25 cellular contexts compared by ENCODE assay signal in genomic region chr12:63889721-63890509, GRCh38. TPM values are rescaled to one million over a fixed set of nuclear protein-coding genes. Genes with fewer than 3 reads are reported as not detected.
DNase-seq lines count a peak whose midpoint lies in the region; ATAC-seq, FAIRE-seq and TF ChIP-seq lines count a peak whose summit lies in the region.
"Had no signal": no experiment of that assay in that cellular context is flagged by ENCODE, and none has a peak within 500 bp of the region (broad histone marks: within the 10 kb centered on the region; RNA-seq: fewer than 3 reads in every experiment).

No MANE protein-coding gene starts in this region.

- ATAC-seq in HG03457 (IDR thresholded peaks at IDR 0.05; ENCODE audit: unreplicated experiment), result no peak
- ATAC-seq in activated CD4-positive, alpha-beta T cell treated with anti-CD3 and anti-CD28 coated beads for 36 hours, result no peak
- ATAC-seq in GM18861 (IDR thresholded peaks at IDR 0.05; ENCODE audit: unreplicated experiment), result no peak
- ATAC-seq: gastrocnemius medialis had no signal

- no peaks in the 10 kb centered on the region for H3K9me2 ChIP-seq in hepatocyte (replicated peaks; ENCODE audit: insufficient read depth)

- intact Hi-C loops in Caco-2 (cut with micrococcal nuclease; ENCODE audit: unreplicated experiment), result loop anchor here (1.0 to 2.0 kb wide), 4 partner anchors 28 to 45 kb away; partner anchors contain the start of gene SRGAP1
- intact Hi-C loops in activated CD4-positive, alpha-beta T cell treated with anti-CD3 and anti-CD28 coated beads for 36 hours (cut with DNase I, micrococcal nuclease), result no loop called here

- H3K4me2 ChIP-seq in hepatocyte (no peak overlapping the region), osteoblast (ENCODE audit: insufficient read depth, low read length) (peak overlapping the region; percentile 28)

- H3K4me3 ChIP-seq in Caco-2 (ENCODE audit: low read depth, low read length) (no peak overlapping the region), hepatocyte (no peak overlapping the region), osteoblast (ENCODE audit: insufficient read depth, low read length) (no peak overlapping the region)
- H3K4me3 ChIP-seq: colonic mucosa, esophagus squamous epithelium, gastrocnemius medialis, ovary, sigmoid colon had no signal

- no peaks in the 10 kb centered on the region for H3K27me3 Mint-ChIP-seq in Caco-2 (ENCODE audit: insufficient read depth, unreplicated experiment)
- peaks cover 5% of the 10 kb centered on the region for H3K27me3 Mint-ChIP-seq in activated CD4-positive, alpha-beta T cell treated with anti-CD3 and anti-CD28 coated beads for 36 hours
- H3K27me3 Mint-ChIP-seq: activated B cell treated with CpG ODN at 0.5 μM for 24 hours had no signal

- peaks cover 39% of the 10 kb centered on the region for H3K4me1 ChIP-seq in Caco-2
- peaks cover 14% of the 10 kb centered on the region for H3K4me1 ChIP-seq in hepatocyte (ENCODE audit: insufficient read depth)
- peaks cover 12% of the 10 kb centered on the region for H3K4me1 ChIP-seq in osteoblast (ENCODE audit: insufficient read depth, low read length)
- H3K4me1 ChIP-seq: colonic mucosa, esophagus squamous epithelium, gastrocnemius medialis had no signal

- H3K27ac ChIP-seq in hepatocyte (peak overlapping the region; percentile 71), osteoblast (ENCODE audit: low read depth, low read length) (peak overlapping the region; percentile 32)
- H3K27ac ChIP-seq: C4-2B, colonic mucosa, esophagus squamous epithelium, gastrocnemius medialis, ovary, sigmoid colon had no signal

- DNase-seq in Caco-2 (peak; percentile 79 to 82), hepatocyte (ENCODE audit: low spot score) (no peak), osteoblast (ENCODE audit: insufficient read length, low spot score, missing footprints) (peak; percentile 25), RCC 7860 (ENCODE audit: low spot score) (no peak)
- no peak for DNase-seq in activated CD4-positive, alpha-beta T cell treated with anti-CD3 and anti-CD28 coated beads for 36 hours
- DNase-seq: activated B cell treated with CpG ODN at 0.5 μM for 24 hours; activated CD4-positive, alpha-beta T cell treated with anti-CD3 and anti-CD28 coated beads, Interleukin-2, amount 50 U/mL, for 48 hours; activated effector memory CD4-positive, alpha-beta T cell treated with anti-CD3 and anti-CD28 coated beads, Interleukin-2, amount 50 U/mL, for 16 hours; colonic mucosa; esophagus squamous epithelium; gastrocnemius medialis; H7; naive B cell; NCI-H1436 treated with DMSO at 0.1 percent for 48 hours; NCI-H2171 treated with DMSO at 0.1 percent for 48 hours; NCI-H526 treated with DMSO at 0.1 percent for 48 hours; ovary; sigmoid colon had no signal

- H3K9me3 ChIP-seq in Caco-2 (no peaks in the 10 kb centered on the region), hepatocyte (ENCODE audit: low read depth) (no peaks in the 10 kb centered on the region), osteoblast (ENCODE audit: low read depth, low read length) (no peaks in the 10 kb centered on the region)
- H3K9me3 ChIP-seq: colonic mucosa, esophagus squamous epithelium, gastrocnemius medialis, ovary, sigmoid colon had no signal

- H3K79me2 ChIP-seq in hepatocyte (peaks cover 58% of the 10 kb centered on the region), osteoblast (ENCODE audit: insufficient read depth, low read length) (peaks cover 96% of the 10 kb centered on the region)

- no peaks in the 10 kb centered on the region for H4K20me1 ChIP-seq in hepatocyte (ENCODE audit: insufficient read depth, poor library complexity, severe bottlenecking)
- H4K20me1 ChIP-seq in osteoblast (ENCODE audit: insufficient read depth, low read length), result peaks cover 24% of the 10 kb centered on the region

- POLR2A ChIA-PET in Caco-2 (lab: Charles Lee), result interaction anchor here (0.5 to 1.4 kb wide), 2 partner anchors 17 to 28 kb away, joined by 3 read pairs; no protein-coding TSS in a partner anchor
- POLR2A ChIA-PET in activated CD4-positive, alpha-beta T cell treated with anti-CD3 and anti-CD28 coated beads for 36 hours (lab: Charles Lee), result no interaction called here

- H3K36me3 ChIP-seq in Caco-2 (ENCODE audit: control insufficient read depth, insufficient read depth, low read length) (no peaks in the 10 kb centered on the region; the same call in 1 of the 2 replicates), hepatocyte (replicated peaks; ENCODE audit: insufficient read depth, low read depth) (no peaks in the 10 kb centered on the region), osteoblast (ENCODE audit: insufficient read depth, low read length) (no peaks in the 10 kb centered on the region)
- H3K36me3 ChIP-seq: colonic mucosa, esophagus squamous epithelium, gastrocnemius medialis, ovary, sigmoid colon had no signal

- peak overlapping the region; percentile 74 for H3K27ac Mint-ChIP-seq in Caco-2 (ENCODE audit: unreplicated experiment)
- H3K27ac Mint-ChIP-seq in activated CD4-positive, alpha-beta T cell treated with anti-CD3 and anti-CD28 coated beads for 36 hours, result no peak overlapping the region
- H3K27ac Mint-ChIP-seq: activated B cell treated with CpG ODN at 0.5 μM for 24 hours; naive B cell; T-helper 2 cell treated with Interferon-gamma antibody and Interleukin-4, amounts not matched to agents 5 μg/mL and 100 μg/mL, for 36 hours had no signal

- CTCF ChIA-PET in Caco-2 (lab: Charles Lee), result interaction anchor here (1.1 to 1.5 kb wide), 3 partner anchors 14 to 51 kb away, joined by 3 to 4 read pairs (median 3); partner anchors contain the start of gene SRGAP1
- CTCF ChIA-PET in activated CD4-positive, alpha-beta T cell treated with anti-CD3 and anti-CD28 coated beads for 36 hours (lab: Charles Lee), result interaction anchor here (0.6 kb wide), 1 partner anchor 77 kb away, joined by 3 read pairs; no protein-coding TSS in a partner anchor

- no peak overlapping the region for H2AFZ ChIP-seq in hepatocyte
- H2AFZ ChIP-seq in osteoblast (ENCODE audit: low read length), result no peak overlapping the region

- no peak for TF ChIP-seq EP300 in Ishikawa (IDR thresholded peaks at IDR 0.05; ENCODE audit: borderline replicate concordance)

- peaks cover 13% of the 10 kb centered on the region for H3K36me3 Mint-ChIP-seq in Caco-2 (ENCODE audit: insufficient read depth, unreplicated experiment)
- H3K36me3 Mint-ChIP-seq in activated CD4-positive, alpha-beta T cell treated with anti-CD3 and anti-CD28 coated beads for 36 hours (ENCODE audit: low read depth), result no peaks in the 10 kb centered on the region

- TSS peak; percentile 29 for BruUV-seq in Caco-2 (replicated peaks; lab: Mats Ljungman, UMichigan)

- 75% methylated on average over 12 of the region's 12 CpGs for WGBS in hepatocyte (ENCODE audit: low lambda C conversion rate, missing lambda C conversion rate)

- no peak for TF ChIP-seq RAD21 in Ishikawa (IDR thresholded peaks at IDR 0.05; ENCODE audit: low read depth)

- no peaks in the 10 kb centered on the region for H3K27me3 ChIP-seq in Caco-2 (replicated peaks; ENCODE audit: control insufficient read depth, insufficient read depth, low read length)
- H3K27me3 ChIP-seq in hepatocyte, result no peaks in the 10 kb centered on the region
- H3K27me3 ChIP-seq in osteoblast (ENCODE audit: insufficient read depth, low read length), result no peaks in the 10 kb centered on the region
- H3K27me3 ChIP-seq: colonic mucosa, esophagus squamous epithelium, gastrocnemius medialis, ovary, sigmoid colon had no signal

- H3K4me1 Mint-ChIP-seq in Caco-2 (ENCODE audit: low read depth, unreplicated experiment), result peaks cover 47% of the 10 kb centered on the region
- H3K4me1 Mint-ChIP-seq in activated CD4-positive, alpha-beta T cell treated with anti-CD3 and anti-CD28 coated beads for 36 hours, result no peaks in the 10 kb centered on the region
- H3K4me1 Mint-ChIP-seq: activated B cell treated with CpG ODN at 0.5 μM for 24 hours, naive B cell had no signal

- TF ChIP-seq CTCF in Caco-2 (IDR thresholded peaks at IDR 0.05; ENCODE audit: insufficient read depth in 1 of 2, low read depth in 1 of 2, low read length in 1 of 2, severe bottlenecking in 1 of 2, unreplicated experiment in 1 of 2) (no peak), hepatocyte (IDR thresholded peaks at IDR 0.05; ENCODE audit: poor library complexity) (no peak), osteoblast (IDR thresholded peaks at IDR 0.05; ENCODE audit: extremely low read depth, low read depth, low read length) (no peak)

- no peak overlapping the region for H3K4me3 Mint-ChIP-seq in Caco-2 (ENCODE audit: unreplicated experiment)
- H3K4me3 Mint-ChIP-seq in activated CD4-positive, alpha-beta T cell treated with anti-CD3 and anti-CD28 coated beads for 36 hours, result no peak overlapping the region
- H3K4me3 Mint-ChIP-seq: activated B cell treated with CpG ODN at 0.5 μM for 24 hours; T-helper 2 cell treated with Interferon-gamma antibody and Interleukin-4, amounts not matched to agents 5 μg/mL and 100 μg/mL, for 36 hours had no signal

- FAIRE-seq in RCC 7860 (lab: Jason Lieb, UNC), result no peak
- FAIRE-seq: GM12891, keratinocyte had no signal

- peaks cover 7% of the 10 kb centered on the region for H3K9me3 Mint-ChIP-seq in Caco-2 (ENCODE audit: unreplicated experiment)
- H3K9me3 Mint-ChIP-seq in activated CD4-positive, alpha-beta T cell treated with anti-CD3 and anti-CD28 coated beads for 36 hours (ENCODE audit: low read depth), result no peaks in the 10 kb centered on the region
- H3K9me3 Mint-ChIP-seq: activated B cell treated with CpG ODN at 0.5 μM for 24 hours; T-helper 2 cell treated with Interferon-gamma antibody and Interleukin-4, amounts not matched to agents 5 μg/mL and 100 μg/mL, for 36 hours had no signal

TF ChIP-seq in Ishikawa, 13 proteins besides CTCF, POLR2A, EP300 and RAD21:
- 0 out of 2 replicates have a peak, but pooled peaks have one; percentile 4 for TF ChIP-seq CEBPB (IDR thresholded peaks at IDR 0.05)
- TF ChIP-seq TCF12 (IDR thresholded peaks at IDR 0.05; ENCODE audit: low read depth), result no peak
- no peak for TF ChIP-seq TAF1 (IDR thresholded peaks at IDR 0.05; ENCODE audit: low read depth)
- no peak for TF ChIP-seq FOXM1 (IDR thresholded peaks at IDR 0.05; ENCODE audit: borderline replicate concordance, low read depth)

RNA-seq across cellular contexts. Expression of gene SRGAP1, which starts 45.4 kb away (rescaled TPM):
- 21.7 and 22.1 TPM in 2 replicates for total RNA-seq in Caco-2 (2022)
- total RNA-seq in hepatocyte, result 10.8 and 18.9 TPM in 2 replicates
- polyA plus RNA-seq in hepatocyte, result 9.2 and 12.3 TPM in 2 replicates
- 24.8 and 26.1 TPM in 2 replicates for total RNA-seq in osteoblast
- under 1 TPM; 0.02 to 0.21 TPM for total RNA-seq in activated CD4-positive, alpha-beta T cell treated with anti-CD3 and anti-CD28 coated beads for 36 hours

Comparison
In these comparisons a context has a peak if more than half of its experiments do, and no peak if none do; other contexts are left out.
1. DNase-seq: peak in Caco-2 (2 of 2) and osteoblast (single experiment); none in hepatocyte (single experiment), activated CD4-positive, alpha-beta T cell treated with anti-CD3 and anti-CD28 coated beads for 36 hours (single experiment) and RCC 7860 (single experiment).